Comparison of ENCODE assay signal across 24 cellular contexts in genomic region chr20:61998343-61999121, GRCh38.
"Had no signal": no experiment of that assay in that cellular context is flagged by ENCODE, and none has a peak within 500 bp of the region (broad histone marks: within the 10 kb centered on the region; RNA-seq: fewer than 3 reads in every experiment).

No MANE protein-coding gene starts in this region.

- H3K4me1 ChIP-seq: adrenal gland, ascending aorta, foreskin keratinocyte, left ventricle myocardium inferior, stomach, suprapubic skin, transverse colon had no signal

- H3K27me3 ChIP-seq: adrenal gland, ascending aorta, brain microvascular endothelial cell, foreskin keratinocyte, hepatocyte, stomach, suprapubic skin, transverse colon had no signal

- H3K4me2 ChIP-seq: hepatocyte had no signal

- DNase-seq: activated CD4-positive, alpha-beta T cell treated with anti-CD3 and anti-CD28 coated beads for 48 hours; activated CD8-positive, alpha-beta memory T cell treated with anti-CD3 and anti-CD28 coated beads, Interleukin-2, amount 10 ng/mL, durations not matched to agents 7 days and 5 days; activated CD8-positive, alpha-beta T cell treated with anti-CD3 and anti-CD28 coated beads for 36 hours; activated gamma-delta T cell treated with Interleukin-2 at 50 U/mL for 16 hours; activated T-cell treated with anti-CD3 and anti-CD28 coated beads for 4 hours; adrenal gland; brain microvascular endothelial cell; caudate nucleus; effector memory CD4-positive, alpha-beta T cell; foreskin keratinocyte; left ventricle myocardium inferior; mammary epithelial cell; natural killer cell; retina; stimulated activated CD4-positive, alpha-beta T cell treated with anti-CD3 and anti-CD28 coated beads, Interleukin-4, amount 100 ng/mL, for 4 hours; stomach; T1000; transverse colon had no signal

- H3K27ac Mint-ChIP-seq: activated CD8-positive, alpha-beta memory T cell treated with anti-CD3 and anti-CD28 coated beads, Interleukin-2, amount 10 ng/mL, durations not matched to agents 7 days and 5 days; activated CD8-positive, alpha-beta T cell treated with anti-CD3 and anti-CD28 coated beads for 36 hours; activated naive CD8-positive, alpha-beta T cell; mesothelial cell of epicardium; natural killer cell; T-helper 1 cell treated with Interleukin-12 subunit alpha and Interleukin-12 subunit beta and Interleukin-4 antibody, amounts not matched to agents 30 μg/mL and 1 μg/mL, for 36 hours had no signal

- ATAC-seq: activated CD8-positive, alpha-beta memory T cell treated with anti-CD3 and anti-CD28 coated beads, Interleukin-2, amount 10 ng/mL, durations not matched to agents 7 days and 5 days; activated CD8-positive, alpha-beta T cell treated with anti-CD3 and anti-CD28 coated beads for 36 hours; foreskin keratinocyte; natural killer cell had no signal

- H3K27me3 Mint-ChIP-seq: activated CD8-positive, alpha-beta memory T cell treated with anti-CD3 and anti-CD28 coated beads, Interleukin-2, amount 10 ng/mL, durations not matched to agents 7 days and 5 days; activated CD8-positive, alpha-beta T cell treated with anti-CD3 and anti-CD28 coated beads for 36 hours; activated naive CD8-positive, alpha-beta T cell had no signal

- H3K4me3 Mint-ChIP-seq: activated CD8-positive, alpha-beta memory T cell treated with anti-CD3 and anti-CD28 coated beads, Interleukin-2, amount 10 ng/mL, durations not matched to agents 7 days and 5 days; activated CD8-positive, alpha-beta T cell treated with anti-CD3 and anti-CD28 coated beads for 36 hours; activated naive CD8-positive, alpha-beta T cell; mesothelial cell of epicardium; natural killer cell; T-helper 1 cell treated with Interleukin-12 subunit alpha and Interleukin-12 subunit beta and Interleukin-4 antibody, amounts not matched to agents 30 μg/mL and 1 μg/mL, for 36 hours had no signal

- H3K9me3 ChIP-seq: adrenal gland, ascending aorta, left ventricle myocardium inferior, stomach, suprapubic skin, transverse colon had no signal

- H3K27ac ChIP-seq: adrenal gland, ascending aorta, brain microvascular endothelial cell, foreskin keratinocyte, hepatocyte, left ventricle myocardium inferior, stomach, suprapubic skin, transverse colon had no signal

- H3K4me3 ChIP-seq: adrenal gland, ascending aorta, hepatocyte, left ventricle myocardium inferior, stomach, suprapubic skin, transverse colon had no signal

- H3K9me3 Mint-ChIP-seq: activated CD8-positive, alpha-beta T cell treated with anti-CD3 and anti-CD28 coated beads for 36 hours; natural killer cell had no signal

- H3K4me1 Mint-ChIP-seq: activated CD8-positive, alpha-beta memory T cell treated with anti-CD3 and anti-CD28 coated beads, Interleukin-2, amount 10 ng/mL, durations not matched to agents 7 days and 5 days; mesothelial cell of epicardium had no signal
